ENCODE assay signal across 16 cellular contexts in the genomic region with DNA sequence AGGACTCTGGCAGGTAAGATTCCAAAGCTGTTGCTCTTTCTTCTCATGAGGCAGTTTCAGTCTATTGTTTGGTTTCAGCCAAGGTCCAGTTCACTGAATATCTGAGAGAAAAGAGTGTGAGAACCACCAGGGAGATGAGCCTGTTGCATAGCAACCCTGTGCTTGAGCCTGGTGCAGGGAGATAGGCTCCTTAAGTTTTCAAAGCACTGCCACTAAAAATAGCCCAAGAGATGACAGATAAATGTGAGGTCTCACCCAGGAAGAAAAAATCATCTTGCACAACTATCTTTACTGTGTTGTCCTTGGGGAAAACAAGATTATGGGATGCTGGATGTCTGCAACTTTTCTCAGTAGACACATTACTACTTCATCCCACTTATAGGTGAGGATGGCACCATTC.
"Had no signal": no experiment of that assay in that cellular context is flagged by ENCODE, and none has a peak within 500 bp of the region (broad histone marks: within the 10 kb centered on the region; RNA-seq: fewer than 3 reads in every experiment).

No MANE protein-coding gene starts in this region.

- H3K36me3 ChIP-seq: lower lobe of right lung, tibial artery had no signal

- ATAC-seq: lower lobe of right lung; natural killer cell; stimulated activated naive CD8-positive, alpha-beta T cell treated with anti-CD3 and anti-CD28 coated beads, Interleukin-15, Interleukin-2, amounts not matched to agents 100 U/mL and 50 U/mL, for 24 hours had no signal

- H3K4me3 ChIP-seq: dorsolateral prefrontal cortex, lower lobe of right lung, tibial artery had no signal

- DNase-seq: activated CD4-positive, alpha-beta memory T cell treated with anti-CD3 and anti-CD28 coated beads for 36 hours; activated naive CD8-positive, alpha-beta T cell treated with anti-CD3 and anti-CD28 coated beads for 36 hours; activated T-cell treated with anti-CD3 and anti-CD28 coated beads for 4 hours; dorsolateral prefrontal cortex; endodermal cell; foreskin melanocyte; glutamatergic neuron; lower lobe of right lung; natural killer cell; stimulated activated CD4-positive, alpha-beta T cell treated with anti-CD3 and anti-CD28 coated beads, Interleukin-12 subunit alpha, Interleukin-12 subunit beta, amount 100 ng/mL, for 4 hours; stimulated activated CD4-positive, alpha-beta T cell treated with anti-CD3 and anti-CD28 coated beads, Interleukin-1b, Interleukin-23, amount 100 ng/mL, for 48 hours; stimulated activated naive CD8-positive, alpha-beta T cell treated with anti-CD3 and anti-CD28 coated beads, Interleukin-15, Interleukin-2, amounts not matched to agents 100 U/mL and 50 U/mL, for 24 hours; substantia nigra; tibial artery had no signal

- H3K4me1 ChIP-seq: lower lobe of right lung, tibial artery had no signal

- H3K4me3 Mint-ChIP-seq: activated CD4-positive, alpha-beta memory T cell treated with anti-CD3 and anti-CD28 coated beads for 36 hours; activated naive CD8-positive, alpha-beta T cell treated with anti-CD3 and anti-CD28 coated beads for 36 hours; endodermal cell; natural killer cell had no signal

- H3K9me3 ChIP-seq: lower lobe of right lung, tibial artery had no signal

- H3K4me1 Mint-ChIP-seq: activated naive CD8-positive, alpha-beta T cell treated with anti-CD3 and anti-CD28 coated beads for 36 hours; endodermal cell; natural killer cell had no signal

- H3K9me3 Mint-ChIP-seq: activated CD4-positive, alpha-beta memory T cell treated with anti-CD3 and anti-CD28 coated beads for 36 hours; activated naive CD8-positive, alpha-beta T cell treated with anti-CD3 and anti-CD28 coated beads for 36 hours; endodermal cell; natural killer cell had no signal

- H3K36me3 Mint-ChIP-seq: activated CD4-positive, alpha-beta memory T cell treated with anti-CD3 and anti-CD28 coated beads for 36 hours; activated naive CD8-positive, alpha-beta T cell treated with anti-CD3 and anti-CD28 coated beads for 36 hours; natural killer cell had no signal

- H3K27ac ChIP-seq: dorsolateral prefrontal cortex, epithelial cell of prostate, lower lobe of right lung, tibial artery had no signal

- H3K27me3 ChIP-seq: tibial artery had no signal

- H3K27ac Mint-ChIP-seq: activated CD4-positive, alpha-beta memory T cell treated with anti-CD3 and anti-CD28 coated beads for 36 hours; activated naive CD8-positive, alpha-beta T cell treated with anti-CD3 and anti-CD28 coated beads for 36 hours; endodermal cell; natural killer cell had no signal

- FAIRE-seq: keratinocyte had no signal
